In the genomic region with DNA sequence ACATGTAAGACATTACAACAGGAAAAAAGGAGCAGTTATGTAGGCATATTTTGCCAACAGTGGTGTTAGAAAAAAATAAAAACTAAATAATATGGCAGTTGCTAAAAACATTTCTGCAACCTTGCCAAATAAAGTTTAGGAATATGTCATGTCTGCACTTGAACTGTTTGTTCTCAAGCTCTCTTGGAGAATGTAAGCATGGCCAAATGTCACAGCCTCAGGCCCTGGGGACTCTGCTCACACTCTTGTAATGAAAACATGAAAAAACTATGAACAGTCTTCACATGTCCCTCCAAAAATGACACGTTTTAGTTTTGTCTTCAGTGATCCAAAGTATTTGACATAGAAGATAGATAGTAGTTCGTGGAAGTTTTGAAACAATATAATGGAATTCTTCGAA, we compare ENCODE assay signal across 1 cellular context.
A peak's percentile ranks its signal among the peaks of the same experiment; 100 is the strongest.
TF ChIP-seq lines count a peak whose summit lies in the region.

No MANE protein-coding gene starts in this region.

TF ChIP-seq in liver, 16 proteins besides CTCF, POLR2A, EP300 and RAD21:
- TF ChIP-seq FOXA2 (IDR thresholded peaks at IDR 0.05) (no peak), EGR1 (IDR thresholded peaks at IDR 0.05; ENCODE audit: low read depth in 2 of 2) (no peak), FOXA1 (IDR thresholded peaks at IDR 0.05) (no peak), SP1 (IDR thresholded peaks at IDR 0.05) (no peak), NR2F2 (IDR thresholded peaks at IDR 0.05) (peak; percentile 79), YY1 (IDR thresholded peaks at IDR 0.05) (no peak)
